In genomic region chr6:2998249-2999004, GRCh38 we compare ENCODE assay signal across 8 cellular contexts. TPM values are rescaled to one million over a fixed set of nuclear protein-coding genes. Genes with fewer than 3 reads are reported as not detected.
DNase-seq lines count a peak whose midpoint lies in the region; ATAC-seq, FAIRE-seq and TF ChIP-seq lines count a peak whose summit lies in the region.
"Not testable (repeated sequence)": the region's sequence is repeated elsewhere in the genome, so short reads cannot be mapped to it uniquely, and the experiment has no call there.

No MANE protein-coding gene starts in this region.

- H3K4me3 Mint-ChIP-seq in CD4-positive, alpha-beta memory T cell = peak overlapping the region; percentile 86 to 95 (median 91)
- peak overlapping the region; percentile 87 for H3K4me3 Mint-ChIP-seq in stimulated activated memory B cell treated with anti-CD40 and anti-IgM and Interleukin-4, amounts not matched to agents 10 μg/mL and 1 μg/mL and 100 μg/mL, for 72 hours

- H2AFZ ChIP-seq in Karpas-422 (ENCODE audit: low read length) = not testable (repeated sequence)

- H3K9me3 Mint-ChIP-seq in CD4-positive, alpha-beta memory T cell; stimulated activated memory B cell treated with anti-CD40 and anti-IgM and Interleukin-4, amounts not matched to agents 10 μg/mL and 1 μg/mL and 100 μg/mL, for 72 hours: not testable (repeated sequence)

- peaks cover 23% of the 10 kb centered on the region for H3K4me1 ChIP-seq in CD4-positive, alpha-beta memory T cell (ENCODE audit: insufficient read depth, low read length)
- H3K4me1 ChIP-seq in Karpas-422 (ENCODE audit: low read length) (peaks cover 26% of the 10 kb centered on the region), adipocyte (ENCODE audit: control insufficient read depth, insufficient read depth, low read length) (peaks cover 27% of the 10 kb centered on the region), mucosa of stomach (ENCODE audit: control insufficient read depth, insufficient read depth, low read length) (peaks cover 10% of the 10 kb centered on the region)

- peak overlapping the region; percentile 80 for H3K27ac ChIP-seq in CD4-positive, alpha-beta memory T cell (ENCODE audit: low read depth, low read length)
- H3K27ac ChIP-seq in Karpas-422 (ENCODE audit: low read length) = not testable (repeated sequence)

- not testable (repeated sequence) for H4K20me1 ChIP-seq in Karpas-422 (ENCODE audit: insufficient read depth, low read depth, low read length)

- intact Hi-C loops in CD4-positive, alpha-beta memory T cell (cut with micrococcal nuclease) = loop anchor here (1.0 to 10.0 kb wide), 9 partner anchors 9 to 456 kb away; partner anchors contain the start of genes BPHL, PSMG4, RIPK1 and SLC22A23

- peaks cover 17 to 38% (median 26%) of the 10 kb centered on the region in 4 donors for H3K4me1 Mint-ChIP-seq in CD4-positive, alpha-beta memory T cell
- H3K4me1 Mint-ChIP-seq in stimulated activated memory B cell treated with anti-CD40 and anti-IgM and Interleukin-4, amounts not matched to agents 10 μg/mL and 1 μg/mL and 100 μg/mL, for 72 hours = peaks cover 39% of the 10 kb centered on the region

- TF ChIP-seq CTCF in fibroblast of villous mesenchyme (IDR thresholded peaks at IDR 0.05; ENCODE audit: insufficient read depth, low read depth, low read length) = peak; percentile 46

- not testable (repeated sequence) for H3K79me2 ChIP-seq in Karpas-422 (ENCODE audit: low read length)

- peak overlapping the region; percentile 68 for H3K4me2 ChIP-seq in Karpas-422 (ENCODE audit: low read depth, low read length, poor library complexity, severe bottlenecking)

- H3K36me3 ChIP-seq in CD4-positive, alpha-beta memory T cell (ENCODE audit: insufficient read depth, low read length); Karpas-422 (ENCODE audit: insufficient read depth, low read length); adipocyte (ENCODE audit: control insufficient read depth, insufficient read depth, low read length, severe bottlenecking); mucosa of stomach (ENCODE audit: control insufficient read depth, insufficient read depth, low read length): not testable (repeated sequence)

- not testable (repeated sequence) for H3K9me2 ChIP-seq in Karpas-422 (replicated peaks; ENCODE audit: insufficient read depth, low read length)

- DNase-seq in CD4-positive, alpha-beta memory T cell = peak; percentile 79 to 83 (median 82)
- peak; percentile 52 for DNase-seq in Karpas-422
- DNase-seq in adipocyte (ENCODE audit: low read depth) = peak; percentile 29
- DNase-seq in fibroblast of villous mesenchyme (ENCODE audit: low read depth) = not testable (repeated sequence)

- CTCF ChIA-PET in CD4-positive, alpha-beta memory T cell (lab: Charles Lee; ENCODE audit: partially characterized antibody) = interaction anchor here (1.3 to 7.7 kb wide), 9 partner anchors 9 to 253 kb away, joined by 3 to 152 read pairs (median 4); partner anchors contain the start of gene SERPINB1

- not testable (repeated sequence) for H3K9me3 ChIP-seq in CD4-positive, alpha-beta memory T cell (ENCODE audit: control insufficient read depth in 1 of 2, low read length in 2 of 2); Karpas-422 (ENCODE audit: low read length); adipocyte (ENCODE audit: control insufficient read depth, low read length); mucosa of stomach (ENCODE audit: control insufficient read depth, low read length)

- POLR2A ChIA-PET in CD4-positive, alpha-beta memory T cell (lab: Charles Lee; ENCODE audit: partially characterized antibody) = interaction anchor here (0.7 to 6.7 kb wide), 8 partner anchors 9 to 70 kb away, joined by 3 to 90 read pairs (median 16); partner anchors contain the start of gene RIPK1

- H3K27me3 Mint-ChIP-seq in CD4-positive, alpha-beta memory T cell; stimulated activated memory B cell treated with anti-CD40 and anti-IgM and Interleukin-4, amounts not matched to agents 10 μg/mL and 1 μg/mL and 100 μg/mL, for 72 hours: not testable (repeated sequence)

- H3K4me3 ChIP-seq in CD4-positive, alpha-beta memory T cell (ENCODE audit: low read length in 2 of 2) = peak overlapping the region; percentile 30 to 83
- H3K4me3 ChIP-seq in Karpas-422 (ENCODE audit: low read length) = peak overlapping the region; percentile 66; the same call in 1 of the 2 replicates
- H3K4me3 ChIP-seq in adipocyte (ENCODE audit: low read length) = peak overlapping the region; percentile 82
- H3K4me3 ChIP-seq in fibroblast of villous mesenchyme (ENCODE audit: low read depth, low read length) = peak overlapping the region; percentile 56
- peak overlapping the region; percentile 67 for H3K4me3 ChIP-seq in mucosa of stomach (ENCODE audit: low read length)

- H3K36me3 Mint-ChIP-seq in CD4-positive, alpha-beta memory T cell = peaks cover 3 to 16% of the 10 kb centered on the region in 2 donors
- not testable (repeated sequence) for H3K36me3 Mint-ChIP-seq in stimulated activated memory B cell treated with anti-CD40 and anti-IgM and Interleukin-4, amounts not matched to agents 10 μg/mL and 1 μg/mL and 100 μg/mL, for 72 hours

- FAIRE-seq in TTC549 (lab: Jason Lieb, UNC) = peak; percentile 97

- H3K9ac ChIP-seq in Karpas-422 (ENCODE audit: low read length) = not testable (repeated sequence)
- H3K9ac ChIP-seq in adipocyte (ENCODE audit: low read length) (peak overlapping the region; percentile 66), mucosa of stomach (ENCODE audit: low read length) (peak overlapping the region; percentile 64)

- H3K27me3 ChIP-seq in CD4-positive, alpha-beta memory T cell (ENCODE audit: insufficient read depth, low read length); Karpas-422 (ENCODE audit: low read length); adipocyte (replicated peaks; ENCODE audit: control insufficient read depth, insufficient read depth, low read length); mucosa of stomach (ENCODE audit: control insufficient read depth, insufficient read depth, low read length): not testable (repeated sequence)

- peak overlapping the region; percentile 82 to 96 (median 91) for H3K27ac Mint-ChIP-seq in CD4-positive, alpha-beta memory T cell
- H3K27ac Mint-ChIP-seq in stimulated activated memory B cell treated with anti-CD40 and anti-IgM and Interleukin-4, amounts not matched to agents 10 μg/mL and 1 μg/mL and 100 μg/mL, for 72 hours = peak overlapping the region; percentile 82

- ATAC-seq in GM21515 (IDR thresholded peaks at IDR 0.05; ENCODE audit: unreplicated experiment) = peak; percentile 40
- peak; percentile 63 for ATAC-seq in stimulated activated memory B cell treated with anti-CD40 and anti-IgM and Interleukin-4, amounts not matched to agents 10 μg/mL and 1 μg/mL and 100 μg/mL, for 72 hours

RNA-seq across cellular contexts. Expression of gene NQO2, which starts 1.3 kb away (rescaled TPM):
- total RNA-seq in CD4-positive, alpha-beta memory T cell = 10 to 100 TPM; 34.2 to 36.6 TPM
- polyA plus RNA-seq in CD4-positive, alpha-beta memory T cell = 10 to 100 TPM; 49.1 to 53.1 TPM
- 5.5 and 9.1 TPM in 2 replicates for total RNA-seq in Karpas-422 (2014; rRNA removed; shearing (Covaris generic); ENCODE audit: low replicate concordance)
- 7.4 and 12.1 TPM in 2 replicates for total RNA-seq in fibroblast of villous mesenchyme

RNA-seq across cellular contexts. Expression of gene SERPINB6, which starts 27.1 kb away (rescaled TPM):
- total RNA-seq in CD4-positive, alpha-beta memory T cell = 10 to 100 TPM; 41.2 to 41.9 TPM
- 10 to 100 TPM; 47.1 to 58.0 TPM for polyA plus RNA-seq in CD4-positive, alpha-beta memory T cell
- total RNA-seq in Karpas-422 (2014; rRNA removed; shearing (Covaris generic); ENCODE audit: low replicate concordance) = not detected in 2 replicates
- total RNA-seq in fibroblast of villous mesenchyme = 96.3 and 122 TPM in 2 replicates

Comparison
In these comparisons a context has a peak if more than half of its experiments do, and no peak if none do; other contexts are left out.
1. RNA of gene SERPINB6, which starts 27.1 kb away (total RNA-seq): 96.3 to 122 TPM in fibroblast of villous mesenchyme and 41.2 to 41.9 TPM in CD4-positive, alpha-beta memory T cell; not detected in Karpas-422; every median in the first group is over 10 times any median in the second.
2. Peak in every context shown above with its lines, with median percentiles within 50 percentile points of each other: H3K4me3 ChIP-seq.